1 cellular context compared by ENCODE assay signal in genomic region chr19:18487576-18488402, GRCh38.
TF ChIP-seq lines count a peak whose summit lies in the region.

No MANE protein-coding gene starts in this region.

TF ChIP-seq in A549, 52 proteins besides CTCF, POLR2A, EP300 and RAD21:
- peak; percentile 33; the same call in 1 of the 2 replicates for TF ChIP-seq MAX (IDR thresholded peaks at IDR 0.05)
- TF ChIP-seq BHLHE40 (IDR thresholded peaks at IDR 0.05; ENCODE audit: low read depth, low read length) = no peak
